8 cellular contexts compared by ENCODE assay signal in the genomic region with DNA sequence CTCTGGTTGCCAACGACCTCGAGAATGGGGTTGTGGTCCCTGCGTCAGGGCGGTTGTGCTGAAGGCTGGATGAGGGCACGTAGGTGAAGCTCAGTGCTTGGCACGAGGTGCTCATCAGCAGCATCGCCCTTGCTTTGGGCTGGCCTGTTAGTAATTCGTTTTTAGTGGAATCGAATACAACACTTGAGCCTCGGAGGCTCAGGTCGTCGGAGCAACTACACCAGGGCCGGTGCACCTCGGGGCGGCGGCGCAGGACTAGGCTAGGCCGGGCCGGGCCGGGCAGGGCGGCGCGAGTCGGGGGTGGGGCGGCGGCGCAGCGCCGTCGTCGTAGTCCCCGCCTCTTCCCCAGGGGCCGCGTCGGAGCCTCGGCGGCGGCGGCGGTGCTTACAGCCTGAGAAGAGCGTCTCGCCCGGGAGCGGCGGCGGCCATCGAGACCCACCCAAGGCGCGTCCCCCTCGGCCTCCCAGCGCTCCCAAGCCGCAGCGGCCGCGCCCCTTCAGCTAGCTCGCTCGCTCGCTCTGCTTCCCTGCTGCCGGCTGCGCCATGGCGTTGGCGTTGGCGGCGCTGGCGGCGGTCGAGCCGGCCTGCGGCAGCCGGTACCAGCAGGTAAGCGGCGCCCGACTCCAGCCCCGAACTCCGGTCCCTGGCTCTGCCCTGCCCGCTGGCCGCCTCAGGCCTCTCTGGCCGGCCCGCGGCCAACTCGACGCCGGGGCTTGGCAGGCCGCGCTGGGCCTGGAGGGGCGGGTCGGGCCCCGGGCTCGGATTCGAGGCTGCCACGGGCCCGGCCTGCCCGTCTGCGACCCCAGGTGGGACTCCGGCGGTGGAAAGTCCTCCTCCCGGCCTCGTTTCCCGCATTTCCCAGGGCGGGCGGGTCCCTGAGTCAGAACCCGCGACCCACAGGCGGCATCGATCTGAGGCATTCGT.
DNase-seq lines count a peak whose midpoint lies in the region; ATAC-seq and TF ChIP-seq lines count a peak whose summit lies in the region.

A gene with protein sequence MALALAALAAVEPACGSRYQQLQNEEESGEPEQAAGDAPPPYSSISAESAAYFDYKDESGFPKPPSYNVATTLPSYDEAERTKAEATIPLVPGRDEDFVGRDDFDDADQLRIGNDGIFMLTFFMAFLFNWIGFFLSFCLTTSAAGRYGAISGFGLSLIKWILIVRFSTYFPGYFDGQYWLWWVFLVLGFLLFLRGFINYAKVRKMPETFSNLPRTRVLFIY (plus strand): TSS at position 348 of the 924 bp plus-strand sequence. CDS start 196 bp downstream, at position 544.

- peak; percentile 97 for ATAC-seq in GM19467 (IDR thresholded peaks at IDR 0.05; ENCODE audit: unreplicated experiment)

- H3K4me1 ChIP-seq in mucosa of stomach (ENCODE audit: control insufficient read depth, insufficient read depth, low read length) = peaks cover 23% of the 10 kb centered on the region

- H3K27me3 ChIP-seq in mucosa of stomach (ENCODE audit: control insufficient read depth, insufficient read depth, low read length) = no peaks in the 10 kb centered on the region

- H3K9ac ChIP-seq in mucosa of stomach (ENCODE audit: low read length) = peak within 1 kb of the TSS; percentile 97

- no peaks in the 10 kb centered on the region for H3K9me3 ChIP-seq in mucosa of stomach (ENCODE audit: control insufficient read depth, low read length)

- DNase-seq in COR-L47 (lab: John Stamatoyannopoulos, UW) (peak; percentile 73), HPDE6-E6E7 (ENCODE audit: extremely low spot score) (peak; percentile 66), OCI-M1 (lab: John Stamatoyannopoulos, UW) (peak; percentile 87), activated T-cell treated with anti-CD3 and anti-CD28 coated beads for 48 hours (ENCODE audit: low read depth) (peak; percentile 88), erythroblast (lab: John Stamatoyannopoulos, UW) (peak; percentile 91 to 95)
- DNase-seq in stimulated activated CD8-positive, alpha-beta memory T cell treated with anti-CD3 and anti-CD28 coated beads, Interleukin-4, amount 100 ng/mL, for 48 hours = peak; percentile 89

- peak; percentile 86 for TF ChIP-seq POLR2A in erythroblast (IDR thresholded peaks at IDR 0.05; ENCODE audit: low read length)

- no peaks in the 10 kb centered on the region for H3K36me3 ChIP-seq in mucosa of stomach (ENCODE audit: control insufficient read depth, insufficient read depth, low read length)

- peak within 1 kb of the TSS; percentile 65 for H3K4me3 ChIP-seq in mucosa of stomach (ENCODE audit: low read length)

Comparison
In these comparisons a context has a peak if more than half of its experiments do, and no peak if none do; other contexts are left out.
1. Peak in every context shown above with its lines: DNase-seq, ATAC-seq and H3K4me3 ChIP-seq.